13 cellular contexts compared by ENCODE assay signal in genomic region chr17:55451758-55452468, GRCh38. TPM values are rescaled to one million over a fixed set of nuclear protein-coding genes. Genes with fewer than 3 reads are reported as not detected.
DNase-seq lines count a peak whose midpoint lies in the region; ATAC-seq and TF ChIP-seq lines count a peak whose summit lies in the region.
"Had no signal": no experiment of that assay in that cellular context is flagged by ENCODE, and none has a peak within 500 bp of the region (broad histone marks: within the 10 kb centered on the region; RNA-seq: fewer than 3 reads in every experiment).

No MANE protein-coding gene starts in this region.

- peaks cover 2% of the 10 kb centered on the region for H3K4me1 Mint-ChIP-seq in activated CD4-positive, alpha-beta memory T cell treated with anti-CD3 and anti-CD28 coated beads for 36 hours (ENCODE audit: low read depth)

- H3K36me3 Mint-ChIP-seq in activated CD4-positive, alpha-beta memory T cell treated with anti-CD3 and anti-CD28 coated beads for 36 hours = no peaks in the 10 kb centered on the region

- H3K27ac ChIP-seq in right cardiac atrium (ENCODE audit: low read length) (no peak overlapping the region), lower lobe of right lung (peak overlapping the region; percentile 50)

- H3K27me3 Mint-ChIP-seq in activated CD4-positive, alpha-beta memory T cell treated with anti-CD3 and anti-CD28 coated beads for 36 hours = peaks cover 15% of the 10 kb centered on the region

- no peaks in the 10 kb centered on the region for H3K9me3 Mint-ChIP-seq in activated CD4-positive, alpha-beta memory T cell treated with anti-CD3 and anti-CD28 coated beads for 36 hours

- peak overlapping the region; percentile 72 for H3K9ac ChIP-seq in adipocyte (ENCODE audit: low read length)

- H3K4me1 ChIP-seq in right cardiac atrium (ENCODE audit: control insufficient read depth, insufficient read depth, low read length) = peaks cover 1% of the 10 kb centered on the region
- peaks cover 65% of the 10 kb centered on the region for H3K4me1 ChIP-seq in adipocyte (ENCODE audit: control insufficient read depth, insufficient read depth, low read length)
- H3K4me1 ChIP-seq in lower lobe of right lung = peaks cover 23% of the 10 kb centered on the region

- H3K4me3 ChIP-seq in right cardiac atrium (ENCODE audit: low read length) (no peak overlapping the region), adipocyte (ENCODE audit: low read length) (no peak overlapping the region), lower lobe of right lung (no peak overlapping the region)

- no peak overlapping the region for H3K27ac Mint-ChIP-seq in activated CD4-positive, alpha-beta memory T cell treated with anti-CD3 and anti-CD28 coated beads for 36 hours
- H3K27ac Mint-ChIP-seq: activated CD4-positive, alpha-beta memory T cell treated with anti-CD3 and anti-CD28 coated beads, Interleukin-2, amount 10 ng/mL, durations not matched to agents 7 days and 5 days had no signal

- WGBS in right cardiac atrium = 81% methylated on average over 3 of the region's 3 CpGs

- no peak for TF ChIP-seq CTCF in lower lobe of right lung (IDR thresholded peaks at IDR 0.05)

- POLR2A ChIA-PET in activated CD4-positive, alpha-beta memory T cell treated with anti-CD3 and anti-CD28 coated beads for 36 hours (lab: Charles Lee) = no interaction called here

- intact Hi-C loops in left ventricle myocardium superior (cut with micrococcal nuclease) = no loop called here
- intact Hi-C loops in right cardiac atrium (cut with DNase I) = no loop called here
- intact Hi-C loops in lower lobe of right lung (cut with DNase I) = no loop called here
- intact Hi-C loops in activated CD4-positive, alpha-beta memory T cell treated with anti-CD3 and anti-CD28 coated beads for 36 hours (cut with micrococcal nuclease) = no loop called here

- DNase-seq in left ventricle myocardium superior (no peak), right cardiac atrium (no peak), adipocyte (ENCODE audit: low read depth) (peak; percentile 56), lower lobe of right lung (no peak), NCI-H2081 (lab: John Stamatoyannopoulos, UW) (no peak)
- no peak for DNase-seq in activated CD4-positive, alpha-beta memory T cell treated with anti-CD3 and anti-CD28 coated beads for 36 hours
- DNase-seq: activated CD4-positive, alpha-beta memory T cell treated with anti-CD3 and anti-CD28 coated beads, Interleukin-2, amount 10 ng/mL, durations not matched to agents 7 days and 5 days; NCI-H510A had no signal

- no peak overlapping the region for H3K4me3 Mint-ChIP-seq in activated CD4-positive, alpha-beta memory T cell treated with anti-CD3 and anti-CD28 coated beads for 36 hours
- H3K4me3 Mint-ChIP-seq: activated CD4-positive, alpha-beta memory T cell treated with anti-CD3 and anti-CD28 coated beads, Interleukin-2, amount 10 ng/mL, durations not matched to agents 7 days and 5 days had no signal

- H3K27me3 ChIP-seq in right cardiac atrium (ENCODE audit: control insufficient read depth, insufficient read depth) (no peaks in the 10 kb centered on the region), adipocyte (replicated peaks; ENCODE audit: control insufficient read depth, insufficient read depth, low read length) (no peaks in the 10 kb centered on the region), lower lobe of right lung (ENCODE audit: low read depth) (no peaks in the 10 kb centered on the region)

- CTCF ChIA-PET in activated CD4-positive, alpha-beta memory T cell treated with anti-CD3 and anti-CD28 coated beads for 36 hours (lab: Charles Lee) = interaction anchor here (1.1 kb wide), 1 partner anchor 74 kb away, joined by 3 read pairs; no protein-coding TSS in a partner anchor

- no peaks in the 10 kb centered on the region for H3K36me3 ChIP-seq in adipocyte (ENCODE audit: control insufficient read depth, insufficient read depth, low read length, severe bottlenecking)
- no peaks in the 10 kb centered on the region for H3K36me3 ChIP-seq in lower lobe of right lung

- ATAC-seq in left ventricle myocardium superior = peak; percentile 38
- no peak for ATAC-seq in right cardiac atrium
- ATAC-seq in lower lobe of right lung = peak in 1 of 2 donors; percentile 26
- no peak for ATAC-seq in HG02798 (IDR thresholded peaks at IDR 0.05; ENCODE audit: poor library complexity, unreplicated experiment)
- ATAC-seq in GM21825 (IDR thresholded peaks at IDR 0.05; ENCODE audit: unreplicated experiment) = no peak

- no peaks in the 10 kb centered on the region for H3K9me3 ChIP-seq in right cardiac atrium (ENCODE audit: control insufficient read depth, low read length)
- H3K9me3 ChIP-seq in adipocyte (ENCODE audit: control insufficient read depth, low read length) = no peaks in the 10 kb centered on the region
- no peaks in the 10 kb centered on the region for H3K9me3 ChIP-seq in lower lobe of right lung

RNA-seq across cellular contexts. Expression of gene MMD, which starts 30.3 kb away (rescaled TPM):
- total RNA-seq in left ventricle myocardium superior = 17.0 TPM
- 10 to 100 TPM; 10.3 to 19.0 (median 11.5) TPM for total RNA-seq in right cardiac atrium
- 10.5 TPM for polyA plus RNA-seq in right cardiac atrium
- total RNA-seq in lower lobe of right lung = 23.1 TPM
- 10 to 100 TPM; 22.1 to 24.2 TPM for total RNA-seq in activated CD4-positive, alpha-beta memory T cell treated with anti-CD3 and anti-CD28 coated beads for 36 hours

RNA-seq across cellular contexts. Expression of gene SMIM36, which starts 59.3 kb away (rescaled TPM):
- total RNA-seq in left ventricle myocardium superior = not detected
- total RNA-seq in right cardiac atrium = not detected
- polyA plus RNA-seq in right cardiac atrium = not detected
- not detected for total RNA-seq in lower lobe of right lung
- total RNA-seq in activated CD4-positive, alpha-beta memory T cell treated with anti-CD3 and anti-CD28 coated beads for 36 hours = not detected
- total RNA-seq: activated CD4-positive, alpha-beta memory T cell treated with anti-CD3 and anti-CD28 coated beads, Interleukin-2, amount 10 ng/mL, durations not matched to agents 7 days and 5 days; kidney; renal cortical epithelial cell had no signal
- polyA plus RNA-seq: adipose tissue had no signal
